Comparison of ENCODE assay signal across 14 cellular contexts in genomic region chr2:120686511-120687168, GRCh38. TPM values are rescaled to one million over a fixed set of nuclear protein-coding genes. Genes with fewer than 3 reads are reported as not detected.
DNase-seq lines count a peak whose midpoint lies in the region; ATAC-seq, FAIRE-seq and TF ChIP-seq lines count a peak whose summit lies in the region.
"Had no signal": no experiment of that assay in that cellular context is flagged by ENCODE, and none has a peak within 500 bp of the region (broad histone marks: within the 10 kb centered on the region; RNA-seq: fewer than 3 reads in every experiment).

No MANE protein-coding gene starts in this region.

- peak; percentile 57; the same call in 1 of the 2 replicates for ATAC-seq in HCT116
- ATAC-seq in pancreas, result no peak
- no peak for ATAC-seq in left cardiac atrium

- POLR2A ChIA-PET in HCT116 (lab: Charles Lee), result interaction anchor here (3.0 kb wide), 1 partner anchor 388 kb away, joined by 14 read pairs; no protein-coding TSS in a partner anchor

- H3K79me2 ChIP-seq in HCT116 (ENCODE audit: insufficient read depth, low read length) (no peaks in the 10 kb centered on the region), astrocyte (ENCODE audit: insufficient read depth, low read length) (no peaks in the 10 kb centered on the region)

- no peaks in the 10 kb centered on the region for H3K4me1 Mint-ChIP-seq in astrocyte (ENCODE audit: low read depth, unreplicated experiment)
- H3K4me1 Mint-ChIP-seq: activated naive CD8-positive, alpha-beta T cell treated with anti-CD3 and anti-CD28 coated beads for 36 hours; immature natural killer cell had no signal

- no peak for TF ChIP-seq POLR2A in HCT116 (IDR thresholded peaks at IDR 0.05; ENCODE audit: borderline replicate concordance, extremely low read depth, insufficient read depth, insufficient read length)

- H2AFZ ChIP-seq in HCT116 (ENCODE audit: low read depth, low read length, poor library complexity, severe bottlenecking) (no peak overlapping the region), astrocyte (ENCODE audit: low read depth, low read length) (no peak overlapping the region)

- H3K4me2 ChIP-seq in HCT116 (ENCODE audit: low read length) (no peak overlapping the region), astrocyte (ENCODE audit: low read length) (no peak overlapping the region)

- no TSS peak for BruUV-seq in HCT116 (replicated peaks; lab: Mats Ljungman, UMichigan)

- H3K27me3 ChIP-seq in HCT116 (ENCODE audit: insufficient read depth, low read length), result no peaks in the 10 kb centered on the region
- peaks cover 13% of the 10 kb centered on the region for H3K27me3 ChIP-seq in astrocyte (ENCODE audit: insufficient read depth, low read length)
- H3K27me3 ChIP-seq in liver (ENCODE audit: control insufficient read depth in 4 of 4, insufficient read depth in 4 of 4, low read length in 3 of 4), result peaks cover 0 to 7% (median 0%) of the 10 kb centered on the region in 4 donors
- H3K27me3 ChIP-seq in pancreas, result no peaks in the 10 kb centered on the region
- peaks cover 4% of the 10 kb centered on the region; the same call in 1 of the 2 replicates for H3K27me3 ChIP-seq in HAP-1 (ENCODE audit: low read depth)

- no peaks in the 10 kb centered on the region for H3K36me3 ChIP-seq in HCT116 (ENCODE audit: control insufficient read depth in 1 of 2, insufficient read depth in 2 of 2, low read length in 2 of 2)
- H3K36me3 ChIP-seq in astrocyte (ENCODE audit: insufficient read depth, low read length), result no peaks in the 10 kb centered on the region
- no peaks in the 10 kb centered on the region for H3K36me3 ChIP-seq in liver (ENCODE audit: control insufficient read depth in 4 of 4, insufficient read depth in 3 of 4, low read depth in 1 of 4, low read length in 3 of 4)
- H3K36me3 ChIP-seq in pancreas, result no peaks in the 10 kb centered on the region
- H3K36me3 ChIP-seq in HAP-1 (replicated peaks), result no peaks in the 10 kb centered on the region
- H3K36me3 ChIP-seq: neutrophil, transverse colon had no signal

- peak; percentile 12; the same call in 1 of the 2 replicates for TF ChIP-seq RAD21 in HCT116 (IDR thresholded peaks at IDR 0.05; ENCODE audit: low read depth)
- no peak for TF ChIP-seq RAD21 in liver (IDR thresholded peaks at IDR 0.05)

- H3K9ac ChIP-seq in HCT116 (ENCODE audit: low read length) (no peak overlapping the region), astrocyte (ENCODE audit: low read length) (no peak overlapping the region), liver (ENCODE audit: low read depth in 1 of 2, low read length in 2 of 2) (no peak overlapping the region)

- H3K4me3 ChIP-seq in HCT116 (replicated peaks in 1 of 2; ENCODE audit: low read depth in 1 of 2, low read length in 2 of 2), result no peak overlapping the region
- no peak overlapping the region for H3K4me3 ChIP-seq in astrocyte (ENCODE audit: insufficient read depth, low read depth, low read length)
- no peak overlapping the region for H3K4me3 ChIP-seq in liver (ENCODE audit: low read depth in 1 of 3, low read length in 3 of 3)
- H3K4me3 ChIP-seq in pancreas, result no peak overlapping the region
- H3K4me3 ChIP-seq in HAP-1, result no peak overlapping the region
- H3K4me3 ChIP-seq: transverse colon had no signal

- TF ChIP-seq CTCF in C4-2B (conservative IDR thresholded peaks at IDR 0.05) (peak; percentile 73), HCT116 (IDR thresholded peaks at IDR 0.05 in 2 of 3, conservative IDR thresholded peaks at IDR 0.05 in 1 of 3; ENCODE audit: borderline replicate concordance in 1 of 3, insufficient read depth in 1 of 3, low read depth in 2 of 3, low read length in 2 of 3) (peak; percentile 28 to 96 (median 82); a peak in 5 of 6 replicates), astrocyte (IDR thresholded peaks at IDR 0.05; ENCODE audit: insufficient read depth, low read depth, low read length) (peak; percentile 27), liver (IDR thresholded peaks at IDR 0.05; ENCODE audit: low read depth, low read length, missing input control) (peak; percentile 23), pancreas (IDR thresholded peaks at IDR 0.05) (no peak)

- peaks cover 53% of the 10 kb centered on the region for H3K27me3 Mint-ChIP-seq in astrocyte (ENCODE audit: low read depth, unreplicated experiment)

- CTCF ChIA-PET in HCT116 (lab: Charles Lee), result interaction anchor here (0.9 to 1.8 kb wide), 3 partner anchors 11 to 394 kb away, joined by 4 to 6 read pairs (median 5); no protein-coding TSS in a partner anchor

- H3K27ac ChIP-seq in C4-2B (no peak overlapping the region), HCT116 (ENCODE audit: low read depth, low read length) (no peak overlapping the region), astrocyte (ENCODE audit: low read depth, low read length) (no peak overlapping the region), liver (ENCODE audit: low read depth in 1 of 2, low read length in 2 of 2) (no peak overlapping the region), pancreas (no peak overlapping the region)
- H3K27ac ChIP-seq: neutrophil, transverse colon had no signal

- no peaks in the 10 kb centered on the region for H3K9me2 ChIP-seq in HCT116 (ENCODE audit: insufficient read depth)

- H3K9me3 ChIP-seq in HCT116 (ENCODE audit: control insufficient read depth in 1 of 2, insufficient read depth in 1 of 2, low read depth in 1 of 2, low read length in 2 of 2), result no peaks in the 10 kb centered on the region
- peaks cover 4% of the 10 kb centered on the region for H3K9me3 ChIP-seq in astrocyte (ENCODE audit: insufficient read depth, low read depth, low read length)
- no peaks in the 10 kb centered on the region for H3K9me3 ChIP-seq in liver (ENCODE audit: control insufficient read depth in 4 of 4, low read length in 3 of 4)
- no peaks in the 10 kb centered on the region for H3K9me3 ChIP-seq in pancreas
- H3K9me3 ChIP-seq in HAP-1, result no peaks in the 10 kb centered on the region
- H3K9me3 ChIP-seq: neutrophil, transverse colon had no signal

- RAD21 ChIA-PET in HCT116 (lab: Charles Lee; ENCODE audit: low non-redundant PET in 1 of 2, low total read pairs in 2 of 2, uncharacterized antibody in 2 of 2, unreplicated experiment in 2 of 2), result no interaction called here

- H3K36me3 Mint-ChIP-seq in astrocyte (ENCODE audit: low read depth, unreplicated experiment), result no peaks in the 10 kb centered on the region
- H3K36me3 Mint-ChIP-seq: activated CD4-positive, alpha-beta memory T cell treated with anti-CD3 and anti-CD28 coated beads for 36 hours; activated naive CD8-positive, alpha-beta T cell treated with anti-CD3 and anti-CD28 coated beads for 36 hours; immature natural killer cell had no signal

- intact Hi-C loops in HCT116 (cut with micrococcal nuclease), result no loop called here
- intact Hi-C loops in pancreas (cut with DNase I), result no loop called here
- intact Hi-C loops in left cardiac atrium (cut with DNase I), result no loop called here

- no peak for FAIRE-seq in astrocyte (lab: Jason Lieb, UNC)
- FAIRE-seq in pancreas (lab: Jason Lieb, UNC), result no peak

- no peaks in the 10 kb centered on the region for H3K4me1 ChIP-seq in HCT116 (ENCODE audit: control insufficient read depth in 1 of 2, insufficient read depth in 2 of 2, low read length in 2 of 2)
- peaks cover 6% of the 10 kb centered on the region for H3K4me1 ChIP-seq in astrocyte (ENCODE audit: insufficient read depth, low read length)
- H3K4me1 ChIP-seq in liver (ENCODE audit: control insufficient read depth in 4 of 4, insufficient read depth in 4 of 4, low read length in 3 of 4), result no peaks in the 10 kb centered on the region
- H3K4me1 ChIP-seq in pancreas, result no peaks in the 10 kb centered on the region
- no peaks in the 10 kb centered on the region for H3K4me1 ChIP-seq in HAP-1
- H3K4me1 ChIP-seq: transverse colon had no signal

- in situ Hi-C loops in HAP-1 (cut with MboI; ENCODE audit: low sequenced_read_pairs), result no loop called here

- H4K20me1 ChIP-seq in HCT116 (ENCODE audit: insufficient read depth) (no peaks in the 10 kb centered on the region), astrocyte (ENCODE audit: insufficient read depth, low read length) (no peaks in the 10 kb centered on the region)

- no peak overlapping the region for H3K4me3 Mint-ChIP-seq in astrocyte (ENCODE audit: unreplicated experiment)
- H3K4me3 Mint-ChIP-seq: activated CD4-positive, alpha-beta memory T cell treated with anti-CD3 and anti-CD28 coated beads for 36 hours; activated naive CD8-positive, alpha-beta T cell treated with anti-CD3 and anti-CD28 coated beads for 36 hours; immature natural killer cell had no signal

- 84% methylated on average over 16 of the region's 16 CpGs for WGBS in liver
- WGBS in pancreas, 2 donors, result 73 to 77% methylated on average over 16 of the region's 16 CpGs

- no peak overlapping the region for H3K27ac Mint-ChIP-seq in astrocyte (ENCODE audit: unreplicated experiment)
- H3K27ac Mint-ChIP-seq: activated CD4-positive, alpha-beta memory T cell treated with anti-CD3 and anti-CD28 coated beads for 36 hours; activated naive CD8-positive, alpha-beta T cell treated with anti-CD3 and anti-CD28 coated beads for 36 hours; immature natural killer cell had no signal

- no peak for DNase-seq in HCT116 (ENCODE audit: low read depth, low spot score)
- DNase-seq in astrocyte (ENCODE audit: low read depth), result no peak
- no peak for DNase-seq in pancreas
- no peak for DNase-seq in NCI-H146 (lab: John Stamatoyannopoulos, UW)
- no peak for DNase-seq in HAP-1 (ENCODE audit: low spot score in 2 of 2)
- DNase-seq in left cardiac atrium, result no peak
- DNase-seq: activated CD4-positive, alpha-beta memory T cell treated with anti-CD3 and anti-CD28 coated beads for 36 hours; activated naive CD8-positive, alpha-beta T cell treated with anti-CD3 and anti-CD28 coated beads for 36 hours; immature natural killer cell; NCI-H2171; transverse colon had no signal

- peaks cover 12% of the 10 kb centered on the region for H3K9me3 Mint-ChIP-seq in astrocyte (ENCODE audit: unreplicated experiment)
- H3K9me3 Mint-ChIP-seq: activated naive CD8-positive, alpha-beta T cell treated with anti-CD3 and anti-CD28 coated beads for 36 hours had no signal

TF ChIP-seq in HCT116, 20 proteins besides CTCF, POLR2A, EP300 and RAD21 (continues in another document):
- no peak for TF ChIP-seq CBX3 (IDR thresholded peaks at IDR 0.05; ENCODE audit: low read depth)
- TF ChIP-seq, protein P1, sequence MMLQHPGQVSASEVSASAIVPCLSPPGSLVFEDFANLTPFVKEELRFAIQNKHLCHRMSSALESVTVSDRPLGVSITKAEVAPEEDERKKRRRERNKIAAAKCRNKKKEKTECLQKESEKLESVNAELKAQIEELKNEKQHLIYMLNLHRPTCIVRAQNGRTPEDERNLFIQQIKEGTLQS (IDR thresholded peaks at IDR 0.05), result no peak

RNA-seq across cellular contexts. Expression of gene GLI2, which starts 49.0 kb away (rescaled TPM):
- total RNA-seq in HCT116 (2021; ENCODE audit: unreplicated experiment) (3.4 TPM), astrocyte (42.9 and 44.5 TPM in 2 replicates), liver (under 1 TPM; 0.08 to 0.14 TPM), pancreas (1 to 10 TPM in 2 of 6 donors, under 1 TPM in 4; 0.14 to 3.2 (median 0.53) TPM), left cardiac atrium (1 to 10 TPM; 3.8 to 3.9 TPM)
- polyA plus RNA-seq in HCT116 (2012), result 1.1 and 1.7 TPM in 2 replicates
- polyA plus RNA-seq in liver (under 1 TPM; 0.04 to 0.16 TPM), pancreas (1 to 10 TPM in 1 of 2 donors, under 1 TPM in 1; 0.14 to 1.6 TPM)
- total RNA-seq: activated CD4-positive, alpha-beta memory T cell treated with anti-CD3 and anti-CD28 coated beads for 36 hours; activated naive CD8-positive, alpha-beta T cell treated with anti-CD3 and anti-CD28 coated beads for 36 hours had no signal
- polyA plus RNA-seq: immature natural killer cell had no signal

Comparison
In these comparisons a context has a peak if more than half of its experiments do, and no peak if none do; other contexts are left out.
1. CTCF ChIP-seq: peak in C4-2B (single experiment), HCT116 (3 of 3), astrocyte (single experiment) and liver (single experiment); none in pancreas (0 of 4).